In genomic region chr18:24080861-24081260, GRCh38 we compare ENCODE assay signal across 16 cellular contexts. TPM values are rescaled to one million over a fixed set of nuclear protein-coding genes. Genes with fewer than 3 reads are reported as not detected.
"Had no signal": no experiment of that assay in that cellular context is flagged by ENCODE, and none has a peak within 500 bp of the region (broad histone marks: within the 10 kb centered on the region; RNA-seq: fewer than 3 reads in every experiment).

No MANE protein-coding gene starts in this region.

- H3K27ac Mint-ChIP-seq: naive B cell, progenitor cell of endocrine pancreas had no signal

- H3K4me1 Mint-ChIP-seq: naive B cell had no signal

- DNase-seq: activated CD4-positive, alpha-beta T cell treated with anti-CD3 and anti-CD28 coated beads for 1 hour; aorta; foreskin keratinocyte; left cardiac atrium; lower lobe of right lung; naive B cell; nucleus accumbens; SJCRH30; spleen; stimulated activated CD8-positive, alpha-beta memory T cell treated with anti-CD3 and anti-CD28 coated beads, Interleukin-4, amount 100 ng/mL, for 48 hours; SW 1271; T-helper 9 cell; thyroid gland had no signal

- ATAC-seq: activated naive CD4-positive, alpha-beta T cell treated with anti-CD3 and anti-CD28 coated beads, Interleukin-2, amount 50 U/mL, for 72 hours; foreskin keratinocyte; left cardiac atrium; lower lobe of right lung; sciatic nerve had no signal

- H3K27me3 Mint-ChIP-seq: naive B cell had no signal

- H3K4me3 Mint-ChIP-seq: naive B cell had no signal

- H3K9me3 Mint-ChIP-seq: activated naive CD4-positive, alpha-beta T cell treated with anti-CD3 and anti-CD28 coated beads, Interleukin-2, amount 50 U/mL, for 72 hours; naive B cell had no signal

RNA-seq across cellular contexts. Expression of gene CABYR, which starts 58.0 kb away (rescaled TPM):
- total RNA-seq: SJCRH30 had no signal
